10 cellular contexts compared by ENCODE assay signal in genomic region chr19:42251572-42251990, GRCh38. TPM values are rescaled to one million over a fixed set of nuclear protein-coding genes. Genes with fewer than 3 reads are reported as not detected.
A peak's percentile ranks its signal among the peaks of the same experiment; 100 is the strongest.
DNase-seq lines count a peak whose midpoint lies in the region; ATAC-seq and TF ChIP-seq lines count a peak whose summit lies in the region.
"Had no signal": no experiment of that assay in that cellular context is flagged by ENCODE, and none has a peak within 500 bp of the region (broad histone marks: within the 10 kb centered on the region; RNA-seq: fewer than 3 reads in every experiment).

No MANE protein-coding gene starts in this region.

- H3K9me3 ChIP-seq in upper lobe of left lung, result no peaks in the 10 kb centered on the region
- H3K9me3 ChIP-seq: HAP-1 had no signal

- CTCF ChIA-PET in activated naive CD4-positive, alpha-beta T cell treated with anti-CD3 and anti-CD28 coated beads, Interleukin-2, amount 10 ng/mL, durations not matched to agents 7 days and 5 days (lab: Charles Lee), result interaction anchor here (0.9 to 3.3 kb wide), 4 partner anchors 9 to 45 kb away, joined by 3 to 18 read pairs (median 4); partner anchors contain the start of gene GSK3A
- CTCF ChIA-PET in MCF 10A (lab: Yijun Ruan, JAX), result interaction anchor here (0.6 to 3.6 kb wide), 9 partner anchors 9 to 310 kb away, joined by 3 to 33 read pairs (median 4); partner anchors contain the start of gene POU2F2
- CTCF ChIA-PET in HEK293T (lab: Yijun Ruan, JAX), result interaction anchor here (0.6 to 0.7 kb wide), 3 partner anchors 28 to 143 kb away, joined by 3 read pairs; no protein-coding TSS in a partner anchor

- peaks cover 41 to 65% (median 56%) of the 10 kb centered on the region in 4 donors for H3K4me1 ChIP-seq in upper lobe of left lung

- H3K27me3 ChIP-seq in upper lobe of left lung, result no peaks in the 10 kb centered on the region

- intact Hi-C loops in MCF 10A (cut with micrococcal nuclease), result no loop called here

- H3K4me1 Mint-ChIP-seq in activated naive CD4-positive, alpha-beta T cell treated with anti-CD3 and anti-CD28 coated beads, Interleukin-2, amount 10 ng/mL, durations not matched to agents 7 days and 5 days, result peaks cover 44% of the 10 kb centered on the region
- H3K4me1 Mint-ChIP-seq in MCF 10A (ENCODE audit: insufficient read depth, unreplicated experiment) (peaks cover 28% of the 10 kb centered on the region), mesothelial cell of epicardium (peaks cover 27% of the 10 kb centered on the region)

- H3K4me3 Mint-ChIP-seq in activated naive CD4-positive, alpha-beta T cell treated with anti-CD3 and anti-CD28 coated beads, Interleukin-2, amount 10 ng/mL, durations not matched to agents 7 days and 5 days, result peak overlapping the region; percentile 87
- H3K4me3 Mint-ChIP-seq in MCF 10A (ENCODE audit: unreplicated experiment), result peak overlapping the region; percentile 85
- H3K4me3 Mint-ChIP-seq in mesothelial cell of epicardium, result peak overlapping the region; percentile 88

- 56 to 58% methylated on average over 3 of the region's 3 CpGs for WGBS in upper lobe of left lung, 2 donors

- BruUV-seq in MCF 10A (replicated peaks; lab: Mats Ljungman, UMichigan), result no TSS peak

- POLR2A ChIA-PET in MCF 10A (lab: Yijun Ruan, JAX) (interaction anchor here (1.2 to 4.0 kb wide), 4 partner anchors 9 to 31 kb away, joined by 3 to 22 read pairs (median 13); partner anchors contain the start of genes CIC and GSK3A), HEK293T (lab: Yijun Ruan, JAX) (interaction anchor here (1.5 to 2.8 kb wide), 4 partner anchors 9 to 30 kb away, joined by 3 to 12 read pairs (median 10); partner anchors contain the start of gene GSK3A)

- peak overlapping the region; percentile 87 for H3K27ac Mint-ChIP-seq in activated naive CD4-positive, alpha-beta T cell treated with anti-CD3 and anti-CD28 coated beads, Interleukin-2, amount 10 ng/mL, durations not matched to agents 7 days and 5 days
- peak overlapping the region; percentile 85 for H3K27ac Mint-ChIP-seq in MCF 10A (ENCODE audit: low read depth, unreplicated experiment)
- peak overlapping the region; percentile 96 for H3K27ac Mint-ChIP-seq in mesothelial cell of epicardium

- no peaks in the 10 kb centered on the region for H3K9me3 Mint-ChIP-seq in activated naive CD4-positive, alpha-beta T cell treated with anti-CD3 and anti-CD28 coated beads, Interleukin-2, amount 10 ng/mL, durations not matched to agents 7 days and 5 days
- H3K9me3 Mint-ChIP-seq in MCF 10A (ENCODE audit: unreplicated experiment) (no peaks in the 10 kb centered on the region), mesothelial cell of epicardium (no peaks in the 10 kb centered on the region)

- DNase-seq in activated naive CD4-positive, alpha-beta T cell treated with anti-CD3 and anti-CD28 coated beads, Interleukin-2, amount 10 ng/mL, durations not matched to agents 7 days and 5 days, result no peak
- no peak for DNase-seq in activated naive CD4-positive, alpha-beta T cell (lab: John Stamatoyannopoulos, UW)
- DNase-seq in MCF 10A (ENCODE audit: unreplicated experiment) (no peak), mesothelial cell of epicardium (ENCODE audit: low spot score in 2 of 2, unreplicated experiment in 2 of 2) (no peak), upper lobe of left lung (no peak), HEK293T (ENCODE audit: extremely low spot score) (no peak), activated gamma-delta T cell treated with Interleukin-2 at 50 U/mL for 16 hours (no peak)
- DNase-seq: stimulated activated CD4-positive, alpha-beta T cell treated with anti-CD3 and anti-CD28 coated beads, Interleukin-4, amount 100 ng/mL, for 1 hour had no signal

- H3K36me3 ChIP-seq in upper lobe of left lung, result peaks cover 0 to 27% (median 19%) of the 10 kb centered on the region in 4 donors

- no peak for TF ChIP-seq CTCF in MCF 10A (IDR thresholded peaks at IDR 0.05; ENCODE audit: unreplicated experiment)
- no peak for TF ChIP-seq CTCF in mesothelial cell of epicardium (IDR thresholded peaks at IDR 0.05; ENCODE audit: unreplicated experiment)
- no peak for TF ChIP-seq CTCF in upper lobe of left lung (IDR thresholded peaks at IDR 0.05)

- no peak for TF ChIP-seq EP300 in upper lobe of left lung (IDR thresholded peaks at IDR 0.05)

- peaks cover 13% of the 10 kb centered on the region for H3K36me3 Mint-ChIP-seq in activated naive CD4-positive, alpha-beta T cell treated with anti-CD3 and anti-CD28 coated beads, Interleukin-2, amount 10 ng/mL, durations not matched to agents 7 days and 5 days
- H3K36me3 Mint-ChIP-seq in MCF 10A (ENCODE audit: insufficient read depth, unreplicated experiment) (peaks cover 2% of the 10 kb centered on the region), mesothelial cell of epicardium (peaks cover 4% of the 10 kb centered on the region)

- H3K27me3 Mint-ChIP-seq in activated naive CD4-positive, alpha-beta T cell treated with anti-CD3 and anti-CD28 coated beads, Interleukin-2, amount 10 ng/mL, durations not matched to agents 7 days and 5 days, result peaks cover 13% of the 10 kb centered on the region
- H3K27me3 Mint-ChIP-seq in MCF 10A (ENCODE audit: insufficient read depth, unreplicated experiment) (no peaks in the 10 kb centered on the region), mesothelial cell of epicardium (ENCODE audit: low read depth) (no peaks in the 10 kb centered on the region)

- no peak for TF ChIP-seq POLR2A in upper lobe of left lung (IDR thresholded peaks at IDR 0.05)

- no peak for ATAC-seq in upper lobe of left lung (ENCODE audit: low FRiP score in 2 of 2)
- ATAC-seq in GM18517 (IDR thresholded peaks at IDR 0.05; ENCODE audit: unreplicated experiment), result no peak

- H3K4me3 ChIP-seq in upper lobe of left lung, result peak overlapping the region in 2 of 4 donors; percentile 90 to 100

- H3K27ac ChIP-seq in upper lobe of left lung, result peak overlapping the region; percentile 98 to 100 (median 100)

TF ChIP-seq in HEK293T, 16 proteins besides CTCF, POLR2A, EP300 and RAD21:
- TF ChIP-seq FOXK2 (IDR thresholded peaks at IDR 0.05) (no peak), BHLHE40 (IDR thresholded peaks at IDR 0.05; ENCODE audit: borderline replicate concordance) (no peak), SUZ12 (IDR thresholded peaks at IDR 0.05) (no peak), L3MBTL2 (conservative IDR thresholded peaks at IDR 0.05) (no peak), PKNOX1 (IDR thresholded peaks at IDR 0.05) (no peak), TARDBP (IDR thresholded peaks at IDR 0.05) (no peak), ZNF384 (IDR thresholded peaks at IDR 0.05) (no peak), ELF4 (IDR thresholded peaks at IDR 0.05) (no peak), SP1 (IDR thresholded peaks at IDR 0.05) (no peak), NFRKB (IDR thresholded peaks at IDR 0.05) (no peak), FOXA1 (IDR thresholded peaks at IDR 0.05) (no peak), ARNT (IDR thresholded peaks at IDR 0.05) (no peak), HDGF (IDR thresholded peaks at IDR 0.05; ENCODE audit: borderline replicate concordance) (no peak), CTBP1 (IDR thresholded peaks at IDR 0.05; ENCODE audit: borderline replicate concordance) (no peak), LEF1 (IDR thresholded peaks at IDR 0.05; ENCODE audit: borderline replicate concordance) (no peak), FOXM1 (IDR thresholded peaks at IDR 0.05; ENCODE audit: borderline replicate concordance) (no peak)

RNA-seq across cellular contexts. Expression of gene ERF, which starts 3.3 kb away (rescaled TPM):
- total RNA-seq in MCF 10A (2022), result 27.8 and 35.1 TPM in 2 replicates
- total RNA-seq in mesothelial cell of epicardium, result 90.4 to 106 TPM (median 92.1 TPM) in 3 replicates
- 10 to 100 TPM; 13.6 to 59.4 (median 32.5) TPM for total RNA-seq in upper lobe of left lung

RNA-seq across cellular contexts. Expression of gene GSK3A, which starts 9.2 kb away (rescaled TPM):
- total RNA-seq in MCF 10A (2022) (53.5 and 54.5 TPM in 2 replicates), mesothelial cell of epicardium (42.9 to 45.5 TPM (median 44.6 TPM) in 3 replicates), upper lobe of left lung (10 to 100 TPM; 33.2 to 46.9 (median 39.1) TPM)

RNA-seq across cellular contexts. Expression of gene CIC, which starts 17.5 kb away (rescaled TPM):
- total RNA-seq in MCF 10A (2022) (66.9 and 67.9 TPM in 2 replicates), mesothelial cell of epicardium (84.0 to 90.9 TPM (median 90.8 TPM) in 3 replicates), upper lobe of left lung (100 to 1,000 TPM in 1 of 6 donors, 10 to 100 TPM in 5; 52.6 to 170 (median 77.7) TPM)

RNA-seq across cellular contexts. Expression of gene ZNF526, which starts 31.5 kb away (rescaled TPM):
- total RNA-seq in MCF 10A (2022) (11.5 and 12.3 TPM in 2 replicates), mesothelial cell of epicardium (12.3 to 13.4 TPM (median 13.3 TPM) in 3 replicates), upper lobe of left lung (10 to 100 TPM in 4 of 6 donors, 1 to 10 TPM in 2; 7.9 to 13.8 (median 11.4) TPM)

RNA-seq across cellular contexts. Expression of gene DEDD2, which starts 34.1 kb away (rescaled TPM):
- 28.5 and 31.2 TPM in 2 replicates for total RNA-seq in MCF 10A (2022)
- 21.3 to 24.0 TPM (median 23.7 TPM) in 3 replicates for total RNA-seq in mesothelial cell of epicardium
- total RNA-seq in upper lobe of left lung, result 100 to 1,000 TPM in 1 of 6 donors, 10 to 100 TPM in 5; 38.6 to 154 (median 51.2) TPM
